34 cellular contexts compared by ENCODE assay signal in the genomic region with DNA sequence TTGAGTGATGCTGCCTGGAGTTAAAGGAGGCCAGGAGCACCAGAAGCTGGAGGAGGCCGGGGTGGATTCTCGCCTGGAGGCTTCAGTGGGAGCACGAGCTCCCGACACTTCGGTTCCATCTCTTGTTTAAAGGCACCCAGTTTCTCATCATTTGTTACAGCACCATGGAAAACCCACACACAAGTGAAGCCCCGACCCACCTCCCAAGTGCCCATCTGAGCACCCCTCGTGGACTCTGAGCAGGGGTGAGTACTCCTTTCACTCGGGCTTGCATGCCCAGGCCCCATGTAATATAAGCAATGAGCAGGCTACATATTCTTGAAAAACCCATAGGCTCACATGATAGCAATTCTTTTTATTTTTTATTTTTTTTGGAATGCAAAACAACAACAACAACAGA.
"Had no signal": no experiment of that assay in that cellular context is flagged by ENCODE, and none has a peak within 500 bp of the region (broad histone marks: within the 10 kb centered on the region; RNA-seq: fewer than 3 reads in every experiment).

No MANE protein-coding gene starts in this region.

- DNase-seq: Karpas-422, Kasumi-1, MG63, MM.1S, MV-4-11, NCI-H1048, NCI-H1092, NCI-H1092 treated with DMSO at 0.1 percent for 48 hours, NCI-H1105, NCI-H1105 treated with DMSO at 0.1 percent for 48 hours, NCI-H1417, NCI-H1417 treated with DMSO at 0.1 percent for 48 hours, NCI-H1436, NCI-H1436 treated with DMSO at 0.1 percent for 48 hours, NCI-H146, NCI-H1694, NCI-H1694 treated with DMSO at 0.1 percent for 48 hours, NCI-H187, NCI-H187 treated with DMSO at 0.1 percent for 48 hours, NCI-H1930, NCI-H2029, NCI-H2029 treated with DMSO at 0.1 percent for 48 hours, NCI-H2081, NCI-H2081 treated with DMSO at 0.1 percent for 48 hours, NCI-H2107, NCI-H2171, NCI-H2171 treated with DMSO at 0.1 percent for 48 hours, NCI-H2227 treated with DMSO at 0.1 percent for 48 hours, NCI-H226, NCI-H345, NCI-H446, NCI-H446 treated with DMSO at 0.1 percent for 48 hours, NCI-H510A had no signal

- H3K9me3 ChIP-seq: MG63 had no signal

- H3K36me3 ChIP-seq: MG63 had no signal

- H3K27me3 ChIP-seq: MG63 had no signal

- H3K4me3 ChIP-seq: MG63 had no signal

- H3K27ac ChIP-seq: KMS-11 had no signal
